ENCODE assay signal across 1 cellular context in the genomic region with DNA sequence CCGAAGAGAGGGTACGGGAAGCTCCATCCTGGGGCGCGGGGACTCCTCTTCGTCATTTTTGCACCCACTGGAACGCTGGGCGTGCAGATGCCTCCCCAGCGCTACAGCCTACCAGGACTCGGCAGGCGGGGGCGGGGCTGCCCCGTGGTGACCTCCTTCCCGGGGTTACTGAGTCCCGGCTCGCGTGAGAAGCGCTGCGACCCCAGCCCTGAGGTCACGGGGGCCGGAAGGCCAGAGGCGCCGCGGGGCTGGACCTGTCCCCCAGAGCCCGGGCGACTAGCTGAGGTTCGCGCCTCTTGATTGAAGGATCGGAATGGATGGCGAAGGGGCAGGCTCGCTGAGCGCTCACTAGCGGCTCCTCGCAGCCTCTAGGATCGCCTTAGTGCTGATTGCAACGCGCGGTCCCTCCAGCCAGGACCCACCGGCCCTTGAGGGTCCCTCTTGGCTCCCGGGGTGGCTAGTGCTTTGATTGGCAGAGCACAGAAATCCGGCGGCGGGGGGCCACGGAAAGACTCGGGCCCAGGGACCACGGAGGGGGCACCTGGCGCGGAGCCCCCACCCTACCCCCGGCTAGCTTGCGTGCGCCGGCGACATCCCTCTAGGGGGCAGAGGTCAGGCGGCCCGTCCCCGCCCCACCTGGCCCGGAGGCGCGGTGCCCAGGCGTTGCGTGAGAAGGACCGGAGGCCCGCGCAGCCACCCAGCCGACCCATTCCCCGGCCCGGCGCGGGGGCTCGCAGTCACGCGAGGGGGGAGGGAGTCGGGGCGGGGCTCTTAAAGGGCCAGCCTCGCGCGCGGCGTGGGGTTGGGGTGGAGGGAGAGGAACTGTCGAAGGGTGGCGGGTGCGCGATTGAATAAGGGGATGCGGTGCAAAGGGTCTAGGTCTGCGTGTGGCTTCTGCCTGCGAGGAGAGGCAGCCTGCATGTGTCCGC.
TF ChIP-seq lines count a peak whose summit lies in the region.

No MANE protein-coding gene starts in this region.

TF ChIP-seq in HepG2, 621 proteins besides CTCF, POLR2A, EP300 and RAD21 (continued from another document and continues in another):
- no peak for TF ChIP-seq ZBTB40 (IDR thresholded peaks at IDR 0.05)
- TF ChIP-seq ZBTB40 (CRISPR knock-in tag; IDR thresholded peaks at IDR 0.05), result peak; percentile 72; the same call in 1 of the 2 replicates
- TF ChIP-seq, protein P1, sequence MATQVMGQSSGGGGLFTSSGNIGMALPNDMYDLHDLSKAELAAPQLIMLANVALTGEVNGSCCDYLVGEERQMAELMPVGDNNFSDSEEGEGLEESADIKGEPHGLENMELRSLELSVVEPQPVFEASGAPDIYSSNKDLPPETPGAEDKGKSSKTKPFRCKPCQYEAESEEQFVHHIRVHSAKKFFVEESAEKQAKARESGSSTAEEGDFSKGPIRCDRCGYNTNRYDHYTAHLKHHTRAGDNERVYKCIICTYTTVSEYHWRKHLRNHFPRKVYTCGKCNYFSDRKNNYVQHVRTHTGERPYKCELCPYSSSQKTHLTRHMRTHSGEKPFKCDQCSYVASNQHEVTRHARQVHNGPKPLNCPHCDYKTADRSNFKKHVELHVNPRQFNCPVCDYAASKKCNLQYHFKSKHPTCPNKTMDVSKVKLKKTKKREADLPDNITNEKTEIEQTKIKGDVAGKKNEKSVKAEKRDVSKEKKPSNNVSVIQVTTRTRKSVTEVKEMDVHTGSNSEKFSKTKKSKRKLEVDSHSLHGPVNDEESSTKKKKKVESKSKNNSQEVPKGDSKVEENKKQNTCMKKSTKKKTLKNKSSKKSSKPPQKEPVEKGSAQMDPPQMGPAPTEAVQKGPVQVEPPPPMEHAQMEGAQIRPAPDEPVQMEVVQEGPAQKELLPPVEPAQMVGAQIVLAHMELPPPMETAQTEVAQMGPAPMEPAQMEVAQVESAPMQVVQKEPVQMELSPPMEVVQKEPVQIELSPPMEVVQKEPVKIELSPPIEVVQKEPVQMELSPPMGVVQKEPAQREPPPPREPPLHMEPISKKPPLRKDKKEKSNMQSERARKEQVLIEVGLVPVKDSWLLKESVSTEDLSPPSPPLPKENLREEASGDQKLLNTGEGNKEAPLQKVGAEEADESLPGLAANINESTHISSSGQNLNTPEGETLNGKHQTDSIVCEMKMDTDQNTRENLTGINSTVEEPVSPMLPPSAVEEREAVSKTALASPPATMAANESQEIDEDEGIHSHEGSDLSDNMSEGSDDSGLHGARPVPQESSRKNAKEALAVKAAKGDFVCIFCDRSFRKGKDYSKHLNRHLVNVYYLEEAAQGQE (IDR thresholded peaks at IDR 0.05; ENCODE audit: borderline replicate concordance in 1 of 2, low read depth in 1 of 2, low read length in 2 of 2), result no peak; a peak in 1 of 4 replicates
- TF ChIP-seq, protein P2, sequence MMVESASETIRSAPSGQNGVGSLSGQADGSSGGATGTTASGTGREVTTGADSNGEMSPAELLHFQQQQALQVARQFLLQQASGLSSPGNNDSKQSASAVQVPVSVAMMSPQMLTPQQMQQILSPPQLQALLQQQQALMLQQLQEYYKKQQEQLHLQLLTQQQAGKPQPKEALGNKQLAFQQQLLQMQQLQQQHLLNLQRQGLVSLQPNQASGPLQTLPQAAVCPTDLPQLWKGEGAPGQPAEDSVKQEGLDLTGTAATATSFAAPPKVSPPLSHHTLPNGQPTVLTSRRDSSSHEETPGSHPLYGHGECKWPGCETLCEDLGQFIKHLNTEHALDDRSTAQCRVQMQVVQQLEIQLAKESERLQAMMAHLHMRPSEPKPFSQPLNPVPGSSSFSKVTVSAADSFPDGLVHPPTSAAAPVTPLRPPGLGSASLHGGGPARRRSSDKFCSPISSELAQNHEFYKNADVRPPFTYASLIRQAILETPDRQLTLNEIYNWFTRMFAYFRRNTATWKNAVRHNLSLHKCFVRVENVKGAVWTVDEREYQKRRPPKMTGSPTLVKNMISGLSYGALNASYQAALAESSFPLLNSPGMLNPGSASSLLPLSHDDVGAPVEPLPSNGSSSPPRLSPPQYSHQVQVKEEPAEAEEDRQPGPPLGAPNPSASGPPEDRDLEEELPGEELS (CRISPR knock-in tag; IDR thresholded peaks at IDR 0.05), result peak; percentile 22; the same call in 1 of the 2 replicates
- TF ChIP-seq ZNF337 (CRISPR knock-in tag; IDR thresholded peaks at IDR 0.05; ENCODE audit: borderline replicate concordance, low read depth), result no peak
- TF ChIP-seq ZNF543 (CRISPR knock-in tag; IDR thresholded peaks at IDR 0.05), result no peak
- 0 out of 2 replicates have a peak, but pooled peaks have one; percentile 14 for TF ChIP-seq MIER3 (CRISPR knock-in tag; IDR thresholded peaks at IDR 0.05; ENCODE audit: borderline replicate concordance)
- TF ChIP-seq MEF2D (CRISPR knock-in tag; IDR thresholded peaks at IDR 0.05), result no peak
- peak; percentile 44; the same call in 1 of the 2 replicates for TF ChIP-seq IKZF5 (CRISPR knock-in tag; IDR thresholded peaks at IDR 0.05)
- no peak for TF ChIP-seq ZNF557 (CRISPR knock-in tag; IDR thresholded peaks at IDR 0.05)
- 0 out of 2 replicates have a peak, but pooled peaks have one; percentile 10 for TF ChIP-seq SMAD3 (CRISPR knock-in tag; IDR thresholded peaks at IDR 0.05)
- TF ChIP-seq ZNF136 (CRISPR knock-in tag; IDR thresholded peaks at IDR 0.05; ENCODE audit: low read depth), result no peak
- TF ChIP-seq HDAC2 (CRISPR knock-in tag; IDR thresholded peaks at IDR 0.05), result peak; percentile 35; the same call in 1 of the 2 replicates
- 0 out of 2 replicates have a peak, but pooled peaks have one; percentile 32 for TF ChIP-seq ZKSCAN8 (CRISPR knock-in tag; IDR thresholded peaks at IDR 0.05; ENCODE audit: borderline replicate concordance)
- 0 out of 2 replicates have a peak, but pooled peaks have one; percentile 60 for TF ChIP-seq ZNF20 (CRISPR knock-in tag; IDR thresholded peaks at IDR 0.05)
- TF ChIP-seq KMT2B (CRISPR knock-in tag; IDR thresholded peaks at IDR 0.05), result 0 out of 2 replicates have a peak, but pooled peaks have one; percentile 24
- no peak; the same call in 1 of the 2 replicates for TF ChIP-seq ZSCAN21 (CRISPR knock-in tag; IDR thresholded peaks at IDR 0.05; ENCODE audit: borderline replicate concordance)
- TF ChIP-seq CSRNP1 (CRISPR knock-in tag; IDR thresholded peaks at IDR 0.05), result no peak; the same call in 1 of the 2 replicates
- TF ChIP-seq NFRKB (IDR thresholded peaks at IDR 0.05), result no peak
- no peak for TF ChIP-seq KLF12 (CRISPR knock-in tag; IDR thresholded peaks at IDR 0.05; ENCODE audit: borderline replicate concordance)
- no peak for TF ChIP-seq ZNF549 (CRISPR knock-in tag; IDR thresholded peaks at IDR 0.05)
- TF ChIP-seq, protein P3, sequence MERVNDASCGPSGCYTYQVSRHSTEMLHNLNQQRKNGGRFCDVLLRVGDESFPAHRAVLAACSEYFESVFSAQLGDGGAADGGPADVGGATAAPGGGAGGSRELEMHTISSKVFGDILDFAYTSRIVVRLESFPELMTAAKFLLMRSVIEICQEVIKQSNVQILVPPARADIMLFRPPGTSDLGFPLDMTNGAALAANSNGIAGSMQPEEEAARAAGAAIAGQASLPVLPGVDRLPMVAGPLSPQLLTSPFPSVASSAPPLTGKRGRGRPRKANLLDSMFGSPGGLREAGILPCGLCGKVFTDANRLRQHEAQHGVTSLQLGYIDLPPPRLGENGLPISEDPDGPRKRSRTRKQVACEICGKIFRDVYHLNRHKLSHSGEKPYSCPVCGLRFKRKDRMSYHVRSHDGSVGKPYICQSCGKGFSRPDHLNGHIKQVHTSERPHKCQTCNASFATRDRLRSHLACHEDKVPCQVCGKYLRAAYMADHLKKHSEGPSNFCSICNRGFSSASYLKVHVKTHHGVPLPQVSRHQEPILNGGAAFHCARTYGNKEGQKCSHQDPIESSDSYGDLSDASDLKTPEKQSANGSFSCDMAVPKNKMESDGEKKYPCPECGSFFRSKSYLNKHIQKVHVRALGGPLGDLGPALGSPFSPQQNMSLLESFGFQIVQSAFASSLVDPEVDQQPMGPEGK (CRISPR knock-in tag; IDR thresholded peaks at IDR 0.05), result peak; percentile 97
- 0 out of 2 replicates have a peak, but pooled peaks have one; percentile 5 for TF ChIP-seq TFAP4 (IDR thresholded peaks at IDR 0.05; ENCODE audit: borderline replicate concordance, low read depth)
- TF ChIP-seq ZNF501 (CRISPR knock-in tag; IDR thresholded peaks at IDR 0.05), result peak; percentile 89
- peak; percentile 89 for TF ChIP-seq HNRNPK (IDR thresholded peaks at IDR 0.05; ENCODE audit: low read depth, low read length, poor library complexity, severe bottlenecking)
- TF ChIP-seq BORCS8-MEF2B (CRISPR knock-in tag; IDR thresholded peaks at IDR 0.05), result peak; percentile 55; the same call in 1 of the 2 replicates
- no peak for TF ChIP-seq NONO (IDR thresholded peaks at IDR 0.05)
- TF ChIP-seq NONO (CRISPR knock-in tag; conservative IDR thresholded peaks at IDR 0.05), result peak; percentile 64
